Comparison of ENCODE assay signal across 22 cellular contexts in genomic region chr16:20768121-20768520, GRCh38. TPM values are rescaled to one million over a fixed set of nuclear protein-coding genes. Genes with fewer than 3 reads are reported as not detected.
DNase-seq lines count a peak whose midpoint lies in the region; TF ChIP-seq lines count a peak whose summit lies in the region.
"Had no signal": no experiment of that assay in that cellular context is flagged by ENCODE, and none has a peak within 500 bp of the region (broad histone marks: within the 10 kb centered on the region; RNA-seq: fewer than 3 reads in every experiment).

No MANE protein-coding gene starts in this region.

- no peak overlapping the region for H3K4me3 ChIP-seq in epithelial cell of proximal tubule (ENCODE audit: low read depth, low read length)

- no peak overlapping the region for H3K27ac ChIP-seq in RWPE1

- DNase-seq in EH (ENCODE audit: low read depth) (peak; percentile 0), RWPE1 (ENCODE audit: low spot score) (peak; percentile 10), epithelial cell of proximal tubule (ENCODE audit: low read depth) (peak; percentile 52), kidney tubule cell (ENCODE audit: low spot score) (peak; percentile 73), C1 segment of cervical spinal cord (lab: John Stamatoyannopoulos, UW) (no peak), A172 (ENCODE audit: low spot score) (no peak), T-helper 1 cell (no peak)
- DNase-seq: BE2C; CD4-positive, CD25-positive, alpha-beta regulatory T cell; DMS79 treated with DMSO at 0.1 percent for 48 hours; Kasumi-1; MV-4-11; NCI-H1105; NCI-H146; NCI-H2029; NCI-H446; NCI-H524 treated with DMSO at 0.1 percent for 48 hours; NCI-H774; PC-3; RPMI8226; SHP77; T-cell had no signal

- POLR2A ChIA-PET in RWPE1 (lab: Yijun Ruan, JAX; ENCODE audit: low non-redundant PET): no interaction called here

- no peak for TF ChIP-seq CTCF in RWPE1 (conservative IDR thresholded peaks at IDR 0.05; ENCODE audit: low read depth)
- TF ChIP-seq CTCF in epithelial cell of proximal tubule (conservative IDR thresholded peaks at IDR 0.05; ENCODE audit: low read depth, low read length): no peak

- CTCF ChIA-PET in RWPE1 (lab: Yijun Ruan, JAX): no interaction called here

RNA-seq across cellular contexts. Expression of gene ACSM3, which starts 4.3 kb away (rescaled TPM):
- 3.5 and 5.9 TPM in 2 replicates for total RNA-seq in epithelial cell of proximal tubule
- total RNA-seq in A172 (2014; rRNA removed; shearing (Covaris generic)): 0.96 and 1.00 TPM in 2 replicates

RNA-seq across cellular contexts. Expression of gene THUMPD1, which starts 26.5 kb away (rescaled TPM):
- 18.6 and 52.2 TPM in 2 replicates for total RNA-seq in epithelial cell of proximal tubule
- 51.0 and 67.4 TPM in 2 replicates for total RNA-seq in A172 (2014; rRNA removed; shearing (Covaris generic))

RNA-seq across cellular contexts. Expression of gene ERI2, which starts 38.2 kb away (rescaled TPM):
- 17.5 and 22.5 TPM in 2 replicates for total RNA-seq in epithelial cell of proximal tubule
- 47.0 and 49.5 TPM in 2 replicates for total RNA-seq in A172 (2014; rRNA removed; shearing (Covaris generic))

RNA-seq across cellular contexts. Expression of gene REXO5, which starts 38.2 kb away (rescaled TPM):
- 5.6 and 6.5 TPM in 2 replicates for total RNA-seq in epithelial cell of proximal tubule
- 14.5 and 17.9 TPM in 2 replicates for total RNA-seq in A172 (2014; rRNA removed; shearing (Covaris generic))

Comparison
In these comparisons a context has a peak if more than half of its experiments do, and no peak if none do; other contexts are left out.
1. DNase-seq: peak in EH (single experiment), RWPE1 (single experiment), epithelial cell of proximal tubule (single experiment) and kidney tubule cell (single experiment); none in C1 segment of cervical spinal cord (0 of 14), A172 (single experiment) and T-helper 1 cell (0 of 5).